ENCODE assay signal across 8 cellular contexts in genomic region chr16:74607310-74607966, GRCh38. TPM values are rescaled to one million over a fixed set of nuclear protein-coding genes. Genes with fewer than 3 reads are reported as not detected.
DNase-seq lines count a peak whose midpoint lies in the region; ATAC-seq and TF ChIP-seq lines count a peak whose summit lies in the region.

No MANE protein-coding gene starts in this region.

- H3K27ac ChIP-seq in trophoblast cell (ENCODE audit: low read depth, low read length), result no peak overlapping the region

- no peak for TF ChIP-seq CTCF in endothelial cell (IDR thresholded peaks at IDR 0.05; ENCODE audit: unreplicated experiment)

- no peak overlapping the region for H2BK12ac ChIP-seq in trophoblast cell (ENCODE audit: low read length)

- peaks cover 28% of the 10 kb centered on the region for H3K4me1 Mint-ChIP-seq in endothelial cell (ENCODE audit: unreplicated experiment)

- no peak overlapping the region for H4K8ac ChIP-seq in trophoblast cell (ENCODE audit: low read depth, low read length)

- H4K12ac ChIP-seq in trophoblast cell (ENCODE audit: low read depth, low read length), result no peak overlapping the region

- peak overlapping the region; percentile 89 for H3K27ac Mint-ChIP-seq in endothelial cell (ENCODE audit: unreplicated experiment)

- no peak overlapping the region for H2AFZ ChIP-seq in trophoblast cell (ENCODE audit: insufficient read depth, low read length, poor library complexity)

- H2BK5ac ChIP-seq in trophoblast cell (ENCODE audit: low read depth, low read length, poor library complexity), result no peak overlapping the region

- H3K9me3 ChIP-seq in trophoblast cell (ENCODE audit: insufficient read depth, low read depth, low read length), result no peaks in the 10 kb centered on the region

- no peak overlapping the region for H3K9ac ChIP-seq in trophoblast cell (ENCODE audit: low read length)

- no peaks in the 10 kb centered on the region for H3K9me3 Mint-ChIP-seq in endothelial cell (ENCODE audit: unreplicated experiment)

- peaks cover 5% of the 10 kb centered on the region for H3K27me3 Mint-ChIP-seq in endothelial cell (ENCODE audit: unreplicated experiment)

- H3K18ac ChIP-seq in trophoblast cell (ENCODE audit: low read length), result no peak overlapping the region

- no peak overlapping the region for H3K14ac ChIP-seq in trophoblast cell (ENCODE audit: low read length)

- no peak overlapping the region for H2AK5ac ChIP-seq in trophoblast cell (ENCODE audit: low read length)

- no peak overlapping the region for H4K91ac ChIP-seq in trophoblast cell (ENCODE audit: low read depth, low read length)

- peak; percentile 28 for ATAC-seq in GM21619 (IDR thresholded peaks at IDR 0.05; ENCODE audit: unreplicated experiment)
- no peak for ATAC-seq in HG02623 (IDR thresholded peaks at IDR 0.05; ENCODE audit: unreplicated experiment)

- peak overlapping the region; percentile 90 for H3K4me3 Mint-ChIP-seq in endothelial cell (ENCODE audit: unreplicated experiment)

- peaks cover 7% of the 10 kb centered on the region for H3K79me2 ChIP-seq in trophoblast cell (ENCODE audit: control insufficient read depth, insufficient read depth, low read length, poor library complexity)

- H3K4me2 ChIP-seq in trophoblast cell (ENCODE audit: low read length), result peak overlapping the region; percentile 78

- no peaks in the 10 kb centered on the region for H3K36me3 ChIP-seq in trophoblast cell (ENCODE audit: control insufficient read depth in 1 of 2, insufficient read depth in 2 of 2, low read length in 2 of 2)

- peaks cover 10% of the 10 kb centered on the region for H3K36me3 Mint-ChIP-seq in endothelial cell (ENCODE audit: low read depth, unreplicated experiment)

- peaks cover 8% of the 10 kb centered on the region for H3K79me1 ChIP-seq in trophoblast cell (ENCODE audit: low read length)

- WGBS in trophoblast cell (ENCODE audit: extremely low coverage, insufficient coverage, insufficient read length), result no CpG with 5 or more reads among the region's 14 CpGs

- no peak overlapping the region for H3K23ac ChIP-seq in trophoblast cell (ENCODE audit: low read length)

- peaks cover 6 to 7% of the 10 kb centered on the region in 2 experiments for H3K4me1 ChIP-seq in trophoblast cell (ENCODE audit: control insufficient read depth in 1 of 2, insufficient read depth in 2 of 2, low read length in 2 of 2)

- peak overlapping the region; percentile 87 for H3K4me3 ChIP-seq in trophoblast cell (ENCODE audit: low read depth, low read length)

- DNase-seq in DMS 273 treated with DMSO at 0.1 percent for 48 hours (lab: John Stamatoyannopoulos, UW) (peak; percentile 60), DMS 273 (lab: John Stamatoyannopoulos, UW; ENCODE audit: unreplicated experiment) (no peak), NCI-H1092 treated with DMSO at 0.1 percent for 48 hours (lab: John Stamatoyannopoulos, UW) (peak; percentile 84), endothelial cell (ENCODE audit: low spot score) (no peak), trophoblast cell (no peak)
- DNase-seq in activated CD4-positive, alpha-beta T cell treated with anti-CD3 and anti-CD28 coated beads, Interleukin-2, amount 50 U/mL, for 4 hours, result no peak

- no peaks in the 10 kb centered on the region for H3K27me3 ChIP-seq in trophoblast cell (ENCODE audit: insufficient read depth, low read length)

- no peak overlapping the region for H2BK120ac ChIP-seq in trophoblast cell (ENCODE audit: insufficient read depth, low read length, poor library complexity)

- H3K4ac ChIP-seq in trophoblast cell (ENCODE audit: low read depth, low read length), result no peak overlapping the region

RNA-seq across cellular contexts. Expression of gene GLG1, which starts 0.5 kb away (rescaled TPM):
- total RNA-seq in endothelial cell (ENCODE audit: unreplicated experiment), result 153 TPM
- 49.4 and 49.6 TPM in 2 replicates for polyA plus RNA-seq in trophoblast cell (2013)

RNA-seq across cellular contexts. Expression of gene RFWD3, which starts 59.2 kb away (rescaled TPM):
- total RNA-seq in endothelial cell (ENCODE audit: unreplicated experiment), result 43.8 TPM
- 26.9 and 27.8 TPM in 2 replicates for polyA plus RNA-seq in trophoblast cell (2013)

Comparison
In these comparisons a context has a peak if more than half of its experiments do, and no peak if none do; other contexts are left out.
1. DNase-seq: peak in DMS 273 treated with DMSO at 0.1 percent for 48 hours (single experiment) and NCI-H1092 treated with DMSO at 0.1 percent for 48 hours (single experiment); none in DMS 273 (single experiment), endothelial cell (single experiment), trophoblast cell (0 of 2) and activated CD4-positive, alpha-beta T cell treated with anti-CD3 and anti-CD28 coated beads, Interleukin-2, amount 50 U/mL, for 4 hours (0 of 2).